In the genomic region with DNA sequence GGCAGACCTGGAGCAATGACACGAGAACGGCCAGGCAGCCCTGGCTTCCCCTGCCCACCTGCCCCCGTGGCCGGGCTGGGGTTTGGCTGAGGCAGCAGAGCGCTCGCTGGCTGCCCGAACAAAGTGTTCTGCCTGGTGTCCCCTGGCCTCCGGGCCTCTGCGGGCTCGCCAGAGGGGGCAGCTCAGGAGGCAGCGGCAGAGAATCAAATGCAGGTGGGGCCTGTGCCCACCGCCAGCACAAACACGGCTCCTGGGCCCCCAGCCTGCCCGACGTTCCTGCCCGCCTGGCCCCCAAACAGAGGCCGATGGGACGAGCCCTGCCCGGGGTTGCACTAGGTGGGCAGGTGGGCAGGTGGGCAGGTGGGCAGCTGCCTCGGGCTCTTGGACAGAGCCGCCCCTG, we compare ENCODE assay signal across 16 cellular contexts. TPM values are rescaled to one million over a fixed set of nuclear protein-coding genes. Genes with fewer than 3 reads are reported as not detected.
DNase-seq lines count a peak whose midpoint lies in the region; ATAC-seq and TF ChIP-seq lines count a peak whose summit lies in the region.
"Had no signal": no experiment of that assay in that cellular context is flagged by ENCODE, and none has a peak within 500 bp of the region (broad histone marks: within the 10 kb centered on the region; RNA-seq: fewer than 3 reads in every experiment).

No MANE protein-coding gene starts in this region.

- no peak overlapping the region for H2AFZ ChIP-seq in hepatocyte

- peaks cover 12% of the 10 kb centered on the region for H3K4me1 Mint-ChIP-seq in osteocyte (ENCODE audit: unreplicated experiment)
- H3K4me1 Mint-ChIP-seq in CD8-positive, alpha-beta memory T cell, result peaks cover 0 to under 1% (median 0%) of the 10 kb centered on the region in 3 donors
- H3K4me1 Mint-ChIP-seq: B cell had no signal

- no peak overlapping the region for H3K4me3 Mint-ChIP-seq in osteocyte (ENCODE audit: unreplicated experiment)
- H3K4me3 Mint-ChIP-seq in CD8-positive, alpha-beta memory T cell, result no peak overlapping the region
- H3K4me3 Mint-ChIP-seq: B cell; CD4-positive, alpha-beta T cell; H9; IgD-negative memory B cell had no signal

- CTCF ChIA-PET in CD8-positive, alpha-beta memory T cell (lab: Charles Lee), result no interaction called here

- H3K36me3 Mint-ChIP-seq in osteocyte (ENCODE audit: unreplicated experiment), result no peaks in the 10 kb centered on the region
- no peaks in the 10 kb centered on the region for H3K36me3 Mint-ChIP-seq in CD8-positive, alpha-beta memory T cell
- H3K36me3 Mint-ChIP-seq: IgD-negative memory B cell had no signal

- H3K4me3 ChIP-seq in heart left ventricle, result no peak overlapping the region
- no peak overlapping the region for H3K4me3 ChIP-seq in BLaER1 treated with 17β-estradiol and CSF1 and Interleukin-3, amounts not matched to agents 10 nM and 100 nM
- H3K4me3 ChIP-seq in hepatocyte, result no peak overlapping the region
- H3K4me3 ChIP-seq in CD8-positive, alpha-beta memory T cell (ENCODE audit: low read length), result no peak overlapping the region

- TF ChIP-seq CTCF in heart left ventricle (IDR thresholded peaks at IDR 0.05) (no peak), hepatocyte (IDR thresholded peaks at IDR 0.05; ENCODE audit: poor library complexity) (no peak), osteocyte (IDR thresholded peaks at IDR 0.05) (no peak)

- H3K4me1 ChIP-seq in heart left ventricle, result peaks cover 6 to 48% (median 25%) of the 10 kb centered on the region in 12 donors
- peaks cover 31 to 74% (median 55%) of the 10 kb centered on the region in 10 experiments for H3K4me1 ChIP-seq in BLaER1 treated with 17β-estradiol and CSF1 and Interleukin-3, amounts not matched to agents 10 nM and 100 nM
- H3K4me1 ChIP-seq in hepatocyte (ENCODE audit: insufficient read depth), result peaks cover 58% of the 10 kb centered on the region
- no peaks in the 10 kb centered on the region for H3K4me1 ChIP-seq in CD8-positive, alpha-beta memory T cell (ENCODE audit: insufficient read depth, low read length)

- no peaks in the 10 kb centered on the region for H3K9me3 Mint-ChIP-seq in osteocyte (ENCODE audit: unreplicated experiment)
- no peaks in the 10 kb centered on the region for H3K9me3 Mint-ChIP-seq in CD8-positive, alpha-beta memory T cell
- H3K9me3 Mint-ChIP-seq: CD4-positive, alpha-beta T cell; H9; IgD-negative memory B cell had no signal

- H3K9ac ChIP-seq in BLaER1 treated with 17β-estradiol and CSF1 and Interleukin-3, amounts not matched to agents 10 nM and 100 nM, result peak overlapping the region in 2 of 11 experiments; percentile 33 to 45; a peak in 2 of 22 replicates

- no peak for TF ChIP-seq POLR2A in heart left ventricle (IDR thresholded peaks at IDR 0.05)

- H3K27me3 Mint-ChIP-seq in osteocyte (ENCODE audit: unreplicated experiment), result peaks cover 14% of the 10 kb centered on the region
- H3K27me3 Mint-ChIP-seq in CD8-positive, alpha-beta memory T cell, result no peaks in the 10 kb centered on the region
- H3K27me3 Mint-ChIP-seq: B cell; CD4-positive, alpha-beta T cell; IgD-negative memory B cell had no signal

- intact Hi-C loops in heart left ventricle (cut with DNase I), result loop anchor here in 1 of 10 donors (5.0 kb wide), 1 partner anchor 44 kb away; no protein-coding TSS in a partner anchor
- intact Hi-C loops in Right ventricle myocardium superior (cut with DNase I), result no loop called here

- H4K20me1 ChIP-seq in BLaER1 treated with 17β-estradiol and CSF1 and Interleukin-3, amounts not matched to agents 10 nM and 100 nM, result peaks cover 0 to 11% (median 0%) of the 10 kb centered on the region in 11 experiments; a peak in 2 of 22 replicates
- H4K20me1 ChIP-seq in hepatocyte (ENCODE audit: insufficient read depth, poor library complexity, severe bottlenecking), result no peaks in the 10 kb centered on the region

- 61 to 89% (median 82%) methylated on average over 11 to 21 of the region's 21 CpGs for WGBS in heart left ventricle, 4 donors
- 97% methylated on average over 13 of the region's 21 CpGs for WGBS in hepatocyte (ENCODE audit: low lambda C conversion rate, missing lambda C conversion rate)

- DNase-seq in heart left ventricle, result no peak
- no peak for DNase-seq in Right ventricle myocardium superior
- DNase-seq in hepatocyte (ENCODE audit: low spot score), result no peak
- no peak for DNase-seq in osteocyte (ENCODE audit: extremely low spot score, unreplicated experiment)
- DNase-seq in CD8-positive, alpha-beta memory T cell, result no peak
- DNase-seq: CD4-positive, alpha-beta T cell; DMS153; DMS79; GDM1; GOT3; H9 had no signal

- H3K27ac Mint-ChIP-seq in osteocyte (ENCODE audit: unreplicated experiment), result no peak overlapping the region
- H3K27ac Mint-ChIP-seq in CD8-positive, alpha-beta memory T cell, result no peak overlapping the region
- H3K27ac Mint-ChIP-seq: B cell; CD4-positive, alpha-beta T cell; H9 had no signal

- peak overlapping the region in 10 of 11 experiments; percentile 7 to 86 (median 73); a peak in 19 of 22 replicates for H3K4me2 ChIP-seq in BLaER1 treated with 17β-estradiol and CSF1 and Interleukin-3, amounts not matched to agents 10 nM and 100 nM
- no peak overlapping the region for H3K4me2 ChIP-seq in hepatocyte

- ATAC-seq in heart left ventricle, result no peak
- no peak for ATAC-seq in Right ventricle myocardium superior (ENCODE audit: poor library complexity)

- H3K9me3 ChIP-seq in heart left ventricle (no peaks in the 10 kb centered on the region), hepatocyte (ENCODE audit: low read depth) (no peaks in the 10 kb centered on the region)
- H3K9me3 ChIP-seq in BLaER1 treated with 17β-estradiol and CSF1 and Interleukin-3, amounts not matched to agents 10 nM and 100 nM (replicated peaks in 1 of 11), result no peaks in the 10 kb centered on the region
- H3K9me3 ChIP-seq in CD8-positive, alpha-beta memory T cell (ENCODE audit: low read length), result no peaks in the 10 kb centered on the region

- H3K9me2 ChIP-seq in hepatocyte (replicated peaks; ENCODE audit: insufficient read depth), result no peaks in the 10 kb centered on the region

- H3K27ac ChIP-seq in heart left ventricle (peak overlapping the region in 10 of 12 donors; percentile 20 to 78 (median 67)), hepatocyte (peak overlapping the region; percentile 96)
- no peak overlapping the region for H3K27ac ChIP-seq in BLaER1 treated with 17β-estradiol and CSF1 and Interleukin-3, amounts not matched to agents 10 nM and 100 nM
- H3K27ac ChIP-seq in CD8-positive, alpha-beta memory T cell (ENCODE audit: low read depth, low read length), result no peak overlapping the region
- H3K27ac ChIP-seq: C4-2B had no signal

- H3K79me2 ChIP-seq in hepatocyte, result no peaks in the 10 kb centered on the region

- H3K27me3 ChIP-seq in heart left ventricle (no peaks in the 10 kb centered on the region), hepatocyte (no peaks in the 10 kb centered on the region)
- no peaks in the 10 kb centered on the region for H3K27me3 ChIP-seq in BLaER1 treated with 17β-estradiol and CSF1 and Interleukin-3, amounts not matched to agents 10 nM and 100 nM
- no peaks in the 10 kb centered on the region for H3K27me3 ChIP-seq in CD8-positive, alpha-beta memory T cell (ENCODE audit: insufficient read depth, low read length, poor library complexity, severe bottlenecking)

- H3K36me3 ChIP-seq in heart left ventricle, result no peaks in the 10 kb centered on the region
- H3K36me3 ChIP-seq in BLaER1 treated with 17β-estradiol and CSF1 and Interleukin-3, amounts not matched to agents 10 nM and 100 nM, result no peaks in the 10 kb centered on the region
- H3K36me3 ChIP-seq in hepatocyte (replicated peaks; ENCODE audit: insufficient read depth, low read depth), result no peaks in the 10 kb centered on the region
- no peaks in the 10 kb centered on the region for H3K36me3 ChIP-seq in CD8-positive, alpha-beta memory T cell (ENCODE audit: insufficient read depth, low read length)

- POLR2A ChIA-PET in CD8-positive, alpha-beta memory T cell (lab: Charles Lee), result no interaction called here

RNA-seq across cellular contexts. Expression of a gene that starts 46.9 kb away (rescaled TPM):
- total RNA-seq in heart left ventricle (10 to 100 TPM; 18.8 to 39.1 (median 33.4) TPM), Right ventricle myocardium superior (37.7 TPM), hepatocyte (411 and 470 TPM in 2 replicates), osteocyte (18.1 and 19.2 TPM in 2 replicates)
- polyA plus RNA-seq in heart left ventricle (10 to 100 TPM; 31.4 to 42.5 TPM), hepatocyte (526 and 563 TPM in 2 replicates)
- total RNA-seq in CD8-positive, alpha-beta memory T cell, result 1 to 10 TPM; 1.0 to 1.1 TPM
- 0.49 TPM for polyA plus RNA-seq in CD8-positive, alpha-beta memory T cell
- total RNA-seq: HepG2 had no signal
- polyA plus RNA-seq: HepG2, IgD-negative memory B cell had no signal

Comparison
In these comparisons a context has a peak if more than half of its experiments do, and no peak if none do; other contexts are left out.
1. H3K27ac ChIP-seq: peak in heart left ventricle (10 of 12) and hepatocyte (single experiment); none in BLaER1 treated with 17β-estradiol and CSF1 and Interleukin-3, amounts not matched to agents 10 nM and 100 nM (0 of 11) and CD8-positive, alpha-beta memory T cell (single experiment).
2. RNA of a gene that starts 46.9 kb away (total RNA-seq): 411 to 470 TPM in hepatocyte; 37.7 TPM in Right ventricle myocardium superior (single experiment), 18.8 to 39.1 TPM in heart left ventricle, 18.1 to 19.2 TPM in osteocyte and 1.0 to 1.1 TPM in CD8-positive, alpha-beta memory T cell; every median in the first group is over 10 times any median in the second.